Comparison of ENCODE assay signal across 1 cellular context in genomic region chr17:47789611-47790520, GRCh38.
TF ChIP-seq lines count a peak whose summit lies in the region.

No MANE protein-coding gene starts in this region.

TF ChIP-seq in HepG2, 621 proteins besides CTCF, POLR2A, EP300 and RAD21 (continued from another document and continues in another):
- TF ChIP-seq IKZF5 (CRISPR knock-in tag; IDR thresholded peaks at IDR 0.05) (no peak), FOXP1 (IDR thresholded peaks at IDR 0.05) (no peak), FOXP1 (CRISPR knock-in tag; IDR thresholded peaks at IDR 0.05) (no peak), ZNF652 (CRISPR knock-in tag; IDR thresholded peaks at IDR 0.05; ENCODE audit: borderline replicate concordance, low read depth) (no peak), MXD1 (CRISPR knock-in tag; IDR thresholded peaks at IDR 0.05) (0 out of 2 replicates have a peak, but pooled peaks have one; percentile 43), MTA1 (CRISPR knock-in tag; IDR thresholded peaks at IDR 0.05; ENCODE audit: borderline replicate concordance) (0 out of 2 replicates have a peak, but pooled peaks have one; percentile 44), ZBTB21 (CRISPR knock-in tag; IDR thresholded peaks at IDR 0.05) (no peak), ELK4 (CRISPR knock-in tag; IDR thresholded peaks at IDR 0.05; ENCODE audit: borderline replicate concordance) (no peak), E2F5 (CRISPR knock-in tag; conservative IDR thresholded peaks at IDR 0.05) (peak; percentile 44; the same call in 1 of the 2 replicates), PPARG (CRISPR knock-in tag; conservative IDR thresholded peaks at IDR 0.05) (no peak), NCOA5 (CRISPR knock-in tag; IDR thresholded peaks at IDR 0.05) (no peak), SYNCRIP (IDR thresholded peaks at IDR 0.05; ENCODE audit: insufficient read depth, low read depth, low read length) (no peak), ZNF143 (CRISPR knock-in tag; IDR thresholded peaks at IDR 0.05) (no peak), SNAPC5 (CRISPR knock-in tag; IDR thresholded peaks at IDR 0.05; ENCODE audit: borderline replicate concordance) (no peak), MXD3 (CRISPR knock-in tag; IDR thresholded peaks at IDR 0.05) (0 out of 2 replicates have a peak, but pooled peaks have one; percentile 29), ARHGAP35 (CRISPR knock-in tag; IDR thresholded peaks at IDR 0.05; ENCODE audit: borderline replicate concordance) (no peak), ZBTB7B (CRISPR knock-in tag; IDR thresholded peaks at IDR 0.05) (0 out of 2 replicates have a peak, but pooled peaks have one; percentile 27), STAG1 (CRISPR knock-in tag; IDR thresholded peaks at IDR 0.05) (peak; percentile 61), SMAD3 (CRISPR knock-in tag; IDR thresholded peaks at IDR 0.05) (no peak), SRF (IDR thresholded peaks at IDR 0.05; ENCODE audit: low read depth, low read length) (no peak), CENPT (CRISPR knock-in tag; IDR thresholded peaks at IDR 0.05; ENCODE audit: low read depth) (no peak), ZNF263 (CRISPR knock-in tag; IDR thresholded peaks at IDR 0.05) (no peak), MEIS2 (CRISPR knock-in tag; IDR thresholded peaks at IDR 0.05) (no peak), RFX5 (IDR thresholded peaks at IDR 0.05; ENCODE audit: low read depth, low read length) (no peak), SP140L (CRISPR knock-in tag; IDR thresholded peaks at IDR 0.05; ENCODE audit: borderline replicate concordance) (no peak), ZNF891 (CRISPR knock-in tag; IDR thresholded peaks at IDR 0.05) (0 out of 2 replicates have a peak, but pooled peaks have one; percentile 55), ATF2 (CRISPR knock-in tag; IDR thresholded peaks at IDR 0.05) (no peak), KDM2A (CRISPR knock-in tag; IDR thresholded peaks at IDR 0.05; ENCODE audit: borderline replicate concordance, low read depth) (peak; percentile 72; the same call in 1 of the 2 replicates), DMTF1 (CRISPR knock-in tag; IDR thresholded peaks at IDR 0.05) (no peak), ZNF614 (CRISPR knock-in tag; IDR thresholded peaks at IDR 0.05; ENCODE audit: borderline replicate concordance) (no peak), ZSCAN5A (CRISPR knock-in tag; IDR thresholded peaks at IDR 0.05; ENCODE audit: borderline replicate concordance) (no peak), TEF (CRISPR knock-in tag; IDR thresholded peaks at IDR 0.05) (no peak), ZNF574 (CRISPR knock-in tag; IDR thresholded peaks at IDR 0.05) (0 out of 2 replicates have a peak, but pooled peaks have one; percentile 41), ZNF746 (CRISPR knock-in tag; IDR thresholded peaks at IDR 0.05) (no peak), ZNF235 (CRISPR knock-in tag; IDR thresholded peaks at IDR 0.05; ENCODE audit: borderline replicate concordance) (0 out of 2 replicates have a peak, but pooled peaks have one; percentile 29), GATAD1 (CRISPR knock-in tag; IDR thresholded peaks at IDR 0.05) (no peak), ZBTB26 (CRISPR knock-in tag; IDR thresholded peaks at IDR 0.05; ENCODE audit: borderline replicate concordance) (no peak), ZNF687 (CRISPR knock-in tag; IDR thresholded peaks at IDR 0.05) (peak; percentile 69), ZFP91 (CRISPR knock-in tag; IDR thresholded peaks at IDR 0.05; ENCODE audit: borderline replicate concordance) (peak; percentile 46; the same call in 1 of the 2 replicates)
